Comparison of ENCODE assay signal across 8 cellular contexts in the genomic region with DNA sequence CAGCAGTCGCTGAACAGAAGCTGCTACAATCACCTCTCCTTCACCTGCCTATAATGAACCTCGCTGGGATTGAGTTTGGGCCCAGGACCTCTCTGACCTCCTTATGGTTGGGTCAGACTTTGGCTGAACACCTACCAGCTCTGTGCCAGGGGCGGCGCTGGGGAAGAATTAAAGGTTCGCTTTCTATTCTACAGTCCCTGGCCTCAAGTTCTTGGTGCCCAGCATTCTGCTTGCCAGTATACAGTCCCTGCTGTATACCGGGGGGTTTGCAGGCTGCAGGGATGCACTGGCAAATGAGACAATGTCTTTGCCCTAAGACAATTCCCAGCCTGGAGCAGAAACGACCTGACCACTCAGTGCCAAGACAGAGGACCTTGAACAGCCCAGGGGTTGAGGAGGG. TPM values are rescaled to one million over a fixed set of nuclear protein-coding genes. Genes with fewer than 3 reads are reported as not detected.
A peak's percentile ranks its signal among the peaks of the same experiment; 100 is the strongest.
DNase-seq lines count a peak whose midpoint lies in the region; ATAC-seq and TF ChIP-seq lines count a peak whose summit lies in the region.

No MANE protein-coding gene starts in this region.

- H3K36me3 ChIP-seq in GM23338 (ENCODE audit: insufficient read depth): no peaks in the 10 kb centered on the region
- H3K36me3 ChIP-seq in Peyer's patch: no peaks in the 10 kb centered on the region
- H3K36me3 ChIP-seq in esophagus muscularis mucosa: no peaks in the 10 kb centered on the region
- no peaks in the 10 kb centered on the region for H3K36me3 ChIP-seq in gastrocnemius medialis

- TF ChIP-seq EP300 in esophagus muscularis mucosa (IDR thresholded peaks at IDR 0.05): no peak

- 71% methylated on average over 7 of the region's 7 CpGs for WGBS in esophagus muscularis mucosa

- H3K27ac Mint-ChIP-seq in GM23338: no peak overlapping the region

- H3K27me3 ChIP-seq in GM23338 (ENCODE audit: insufficient read depth) (no peaks in the 10 kb centered on the region), Peyer's patch (no peaks in the 10 kb centered on the region), esophagus muscularis mucosa (no peaks in the 10 kb centered on the region), gastrocnemius medialis (no peaks in the 10 kb centered on the region)

- POLR2A ChIA-PET in HEK293T (lab: Yijun Ruan, JAX): no interaction called here

- DNase-seq in GM23338 (ENCODE audit: low spot score): no peak
- peak in 1 of 3 donors; percentile 51 for DNase-seq in Peyer's patch
- no peak for DNase-seq in esophagus muscularis mucosa (ENCODE audit: extremely low spot score)
- DNase-seq in gastrocnemius medialis: no peak
- no peak for DNase-seq in NCI-H82 (lab: John Stamatoyannopoulos, UW)
- no peak for DNase-seq in HEK293T (ENCODE audit: extremely low spot score)
- DNase-seq in NCI-H524 treated with DMSO at 0.1 percent for 48 hours (lab: John Stamatoyannopoulos, UW): no peak

- intact Hi-C loops in esophagus muscularis mucosa (cut with DNase I): loop anchor here (5.0 to 10.0 kb wide), 2 partner anchors 78 to 1145 kb away; a partner anchor contains a TSS
- intact Hi-C loops in gastrocnemius medialis (cut with DNase I; ENCODE audit: low total_unique reads): loop anchor here (5.0 to 10.0 kb wide), 2 partner anchors 83 to 655 kb away; no protein-coding TSS in a partner anchor

- in situ Hi-C loops in gastrocnemius medialis (cut with MboI; ENCODE audit: low sequenced_read_pairs in 4 of 4): no loop called here

- TF ChIP-seq POLR2A in Peyer's patch (IDR thresholded peaks at IDR 0.05) (no peak), esophagus muscularis mucosa (IDR thresholded peaks at IDR 0.05; ENCODE audit: low read depth) (no peak), gastrocnemius medialis (IDR thresholded peaks at IDR 0.05) (no peak)

- H3K9me2 ChIP-seq in GM23338 (ENCODE audit: insufficient read depth): no peaks in the 10 kb centered on the region

- peak overlapping the region; percentile 96 for H3K4me2 ChIP-seq in GM23338

- no peaks in the 10 kb centered on the region; the same call in 2 of the 3 replicates for H3K9me3 Mint-ChIP-seq in GM23338

- H3K9me3 ChIP-seq in Peyer's patch: no peaks in the 10 kb centered on the region
- no peaks in the 10 kb centered on the region for H3K9me3 ChIP-seq in esophagus muscularis mucosa
- H3K9me3 ChIP-seq in gastrocnemius medialis: no peaks in the 10 kb centered on the region

- H3K79me2 ChIP-seq in GM23338 (replicated peaks; ENCODE audit: insufficient read depth): peaks cover 37% of the 10 kb centered on the region

- peak overlapping the region; percentile 88 for H3K4me3 ChIP-seq in GM23338
- H3K4me3 ChIP-seq in Peyer's patch: peak overlapping the region; percentile 75 to 99 (median 82)
- H3K4me3 ChIP-seq in esophagus muscularis mucosa: peak overlapping the region; percentile 88 to 93 (median 92)
- peak overlapping the region; percentile 62 to 93 (median 66) for H3K4me3 ChIP-seq in gastrocnemius medialis

- H3K4me3 Mint-ChIP-seq in GM23338: peak overlapping the region; percentile 84

- peak; percentile 4 for ATAC-seq in GM23338
- ATAC-seq in gastrocnemius medialis: no peak
- no peak for ATAC-seq in HG03135 (IDR thresholded peaks at IDR 0.05; ENCODE audit: unreplicated experiment)

- H3F3A ChIP-seq in GM23338 (replicated peaks; ENCODE audit: low read depth): peaks cover 12% of the 10 kb centered on the region; the same call in 1 of the 2 replicates

- no peak overlapping the region; the same call in 1 of the 2 replicates for H3K27ac ChIP-seq in GM23338 (ENCODE audit: low read depth)
- H3K27ac ChIP-seq in Peyer's patch: peak overlapping the region; percentile 72 to 93 (median 86)
- peak overlapping the region in 2 of 4 donors; percentile 64 to 78 for H3K27ac ChIP-seq in esophagus muscularis mucosa (replicated peaks in 1 of 4)
- H3K27ac ChIP-seq in gastrocnemius medialis: peak overlapping the region; percentile 70 to 86 (median 82)

- no peak for TF ChIP-seq CTCF in GM23338 (conservative IDR thresholded peaks at IDR 0.05; ENCODE audit: low read depth in 2 of 2)
- TF ChIP-seq CTCF in Peyer's patch (IDR thresholded peaks at IDR 0.05): no peak
- TF ChIP-seq CTCF in esophagus muscularis mucosa (IDR thresholded peaks at IDR 0.05): no peak
- no peak for TF ChIP-seq CTCF in gastrocnemius medialis (IDR thresholded peaks at IDR 0.05 in 4 of 5, conservative IDR thresholded peaks at IDR 0.05 in 1 of 5)

- peaks cover 21% of the 10 kb centered on the region; the same call in 1 of the 2 replicates for H4K20me1 ChIP-seq in GM23338 (replicated peaks; ENCODE audit: insufficient read depth)

- CTCF ChIA-PET in HEK293T (lab: Yijun Ruan, JAX): no interaction called here

- H2AFZ ChIP-seq in GM23338: peak overlapping the region; percentile 100

- H3K27me3 Mint-ChIP-seq in GM23338 (ENCODE audit: insufficient read depth, low read depth, poor library complexity): peaks cover 14% of the 10 kb centered on the region

- H3K4me1 Mint-ChIP-seq in GM23338: peaks cover 34% of the 10 kb centered on the region

- H3K36me3 Mint-ChIP-seq in GM23338 (ENCODE audit: low read depth): no peaks in the 10 kb centered on the region

- H3K4me1 ChIP-seq in GM23338 (ENCODE audit: insufficient read depth) (peaks cover 33% of the 10 kb centered on the region), Peyer's patch (peaks cover 0 to 21% (median 0%) of the 10 kb centered on the region in 4 donors), esophagus muscularis mucosa (peaks cover 10 to 24% (median 17%) of the 10 kb centered on the region in 4 donors), gastrocnemius medialis (no peaks in the 10 kb centered on the region)

TF ChIP-seq in GM23338, 12 proteins besides CTCF, POLR2A, EP300 and RAD21:
- TF ChIP-seq EZH2 (IDR thresholded peaks at IDR 0.05; ENCODE audit: low read depth, unreplicated experiment): no peak
- TF ChIP-seq, protein P1, sequence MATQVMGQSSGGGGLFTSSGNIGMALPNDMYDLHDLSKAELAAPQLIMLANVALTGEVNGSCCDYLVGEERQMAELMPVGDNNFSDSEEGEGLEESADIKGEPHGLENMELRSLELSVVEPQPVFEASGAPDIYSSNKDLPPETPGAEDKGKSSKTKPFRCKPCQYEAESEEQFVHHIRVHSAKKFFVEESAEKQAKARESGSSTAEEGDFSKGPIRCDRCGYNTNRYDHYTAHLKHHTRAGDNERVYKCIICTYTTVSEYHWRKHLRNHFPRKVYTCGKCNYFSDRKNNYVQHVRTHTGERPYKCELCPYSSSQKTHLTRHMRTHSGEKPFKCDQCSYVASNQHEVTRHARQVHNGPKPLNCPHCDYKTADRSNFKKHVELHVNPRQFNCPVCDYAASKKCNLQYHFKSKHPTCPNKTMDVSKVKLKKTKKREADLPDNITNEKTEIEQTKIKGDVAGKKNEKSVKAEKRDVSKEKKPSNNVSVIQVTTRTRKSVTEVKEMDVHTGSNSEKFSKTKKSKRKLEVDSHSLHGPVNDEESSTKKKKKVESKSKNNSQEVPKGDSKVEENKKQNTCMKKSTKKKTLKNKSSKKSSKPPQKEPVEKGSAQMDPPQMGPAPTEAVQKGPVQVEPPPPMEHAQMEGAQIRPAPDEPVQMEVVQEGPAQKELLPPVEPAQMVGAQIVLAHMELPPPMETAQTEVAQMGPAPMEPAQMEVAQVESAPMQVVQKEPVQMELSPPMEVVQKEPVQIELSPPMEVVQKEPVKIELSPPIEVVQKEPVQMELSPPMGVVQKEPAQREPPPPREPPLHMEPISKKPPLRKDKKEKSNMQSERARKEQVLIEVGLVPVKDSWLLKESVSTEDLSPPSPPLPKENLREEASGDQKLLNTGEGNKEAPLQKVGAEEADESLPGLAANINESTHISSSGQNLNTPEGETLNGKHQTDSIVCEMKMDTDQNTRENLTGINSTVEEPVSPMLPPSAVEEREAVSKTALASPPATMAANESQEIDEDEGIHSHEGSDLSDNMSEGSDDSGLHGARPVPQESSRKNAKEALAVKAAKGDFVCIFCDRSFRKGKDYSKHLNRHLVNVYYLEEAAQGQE (IDR thresholded peaks at IDR 0.05; ENCODE audit: unreplicated experiment): no peak
- TF ChIP-seq ZNF114 (CRISPR knock-in tag; IDR thresholded peaks at IDR 0.05): no peak
- no peak for TF ChIP-seq ZNF331 (CRISPR knock-in tag; IDR thresholded peaks at IDR 0.05; ENCODE audit: low read depth)

TF ChIP-seq in HEK293T, 16 proteins besides CTCF, POLR2A, EP300 and RAD21:
- TF ChIP-seq, protein P2, sequence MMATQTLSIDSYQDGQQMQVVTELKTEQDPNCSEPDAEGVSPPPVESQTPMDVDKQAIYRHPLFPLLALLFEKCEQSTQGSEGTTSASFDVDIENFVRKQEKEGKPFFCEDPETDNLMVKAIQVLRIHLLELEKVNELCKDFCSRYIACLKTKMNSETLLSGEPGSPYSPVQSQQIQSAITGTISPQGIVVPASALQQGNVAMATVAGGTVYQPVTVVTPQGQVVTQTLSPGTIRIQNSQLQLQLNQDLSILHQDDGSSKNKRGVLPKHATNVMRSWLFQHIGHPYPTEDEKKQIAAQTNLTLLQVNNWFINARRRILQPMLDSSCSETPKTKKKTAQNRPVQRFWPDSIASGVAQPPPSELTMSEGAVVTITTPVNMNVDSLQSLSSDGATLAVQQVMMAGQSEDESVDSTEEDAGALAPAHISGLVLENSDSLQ (IDR thresholded peaks at IDR 0.05): no peak
- TF ChIP-seq FOXA1 (IDR thresholded peaks at IDR 0.05) (no peak), ZNF384 (IDR thresholded peaks at IDR 0.05) (no peak), SP1 (IDR thresholded peaks at IDR 0.05) (no peak), L3MBTL2 (conservative IDR thresholded peaks at IDR 0.05) (no peak), SUZ12 (IDR thresholded peaks at IDR 0.05) (no peak), TARDBP (IDR thresholded peaks at IDR 0.05) (no peak), BHLHE40 (IDR thresholded peaks at IDR 0.05; ENCODE audit: borderline replicate concordance) (no peak), NFRKB (IDR thresholded peaks at IDR 0.05) (no peak), LEF1 (IDR thresholded peaks at IDR 0.05; ENCODE audit: borderline replicate concordance) (no peak), ELF4 (IDR thresholded peaks at IDR 0.05) (no peak), HDGF (IDR thresholded peaks at IDR 0.05; ENCODE audit: borderline replicate concordance) (no peak), FOXK2 (IDR thresholded peaks at IDR 0.05) (no peak)

RNA-seq across cellular contexts. Expression of a gene that starts 0.9 kb away (rescaled TPM):
- total RNA-seq in GM23338 (2014; rRNA removed; shearing (Covaris generic)): 113 and 116 TPM in 2 replicates
- polyA plus RNA-seq in GM23338 (2016; fragmentation: Nextera tagmentation; extraction: Ambion mirVana): 80.5 and 89.0 TPM in 2 replicates
- total RNA-seq in Peyer's patch (10 to 100 TPM; 20.8 to 49.9 (median 37.4) TPM), esophagus muscularis mucosa (10 to 100 TPM; 11.2 to 20.6 (median 14.5) TPM), gastrocnemius medialis (10 to 100 TPM in 2 of 4 donors, 1 to 10 TPM in 2; 5.0 to 25.0 (median 13.2) TPM)
